8 cellular contexts compared by ENCODE assay signal in the genomic region with DNA sequence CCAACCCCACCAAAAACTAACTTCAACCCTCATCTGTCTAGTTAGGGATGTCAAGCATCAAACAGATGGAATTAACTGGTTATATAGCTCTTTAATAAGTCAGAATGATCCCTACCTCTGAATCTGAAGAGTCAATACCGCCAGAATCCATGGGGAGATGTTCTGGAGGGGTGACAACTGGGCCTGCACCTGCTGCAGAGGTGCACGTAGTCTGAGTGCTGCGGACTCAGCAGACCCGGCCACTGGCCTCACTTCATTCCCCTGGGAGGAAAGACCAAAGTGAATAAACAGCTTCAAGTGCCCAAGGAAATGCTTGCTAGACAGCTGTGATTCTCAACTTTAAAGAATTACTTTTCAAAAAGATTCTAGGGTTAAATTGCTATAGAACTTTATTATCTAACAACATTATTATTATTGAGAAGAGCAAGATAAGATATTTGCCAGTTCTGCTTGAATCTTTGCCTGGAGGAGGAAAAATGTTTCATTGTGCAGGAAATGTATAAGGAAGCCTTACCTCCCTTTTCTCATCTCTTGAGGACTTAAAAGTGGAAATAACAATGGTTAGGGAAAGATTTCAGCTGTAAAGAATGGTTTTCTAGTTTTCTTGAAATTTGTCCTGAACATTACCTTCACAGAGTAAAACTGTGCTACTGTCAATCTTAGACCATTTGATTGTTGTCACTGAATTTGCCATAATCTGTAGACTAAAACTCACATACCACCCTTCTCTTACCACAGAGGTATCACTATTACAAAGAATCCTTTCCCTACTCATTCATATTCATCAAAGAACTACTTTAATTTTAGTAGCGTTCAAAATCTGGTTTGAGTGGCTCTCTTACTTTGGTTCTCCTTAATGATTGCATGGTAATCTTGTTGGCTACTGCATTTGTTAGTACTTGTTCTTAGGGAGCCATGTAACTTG. TPM values are rescaled to one million over a fixed set of nuclear protein-coding genes. Genes with fewer than 3 reads are reported as not detected.
DNase-seq lines count a peak whose midpoint lies in the region; ATAC-seq and TF ChIP-seq lines count a peak whose summit lies in the region.
"Had no signal": no experiment of that assay in that cellular context is flagged by ENCODE, and none has a peak within 500 bp of the region (broad histone marks: within the 10 kb centered on the region; RNA-seq: fewer than 3 reads in every experiment).

No MANE protein-coding gene starts in this region.

- H3K4me1 ChIP-seq in DOHH2 (ENCODE audit: control insufficient read depth, low read length) (peaks cover 75% of the 10 kb centered on the region), trophoblast cell (ENCODE audit: control insufficient read depth in 1 of 2, insufficient read depth in 2 of 2, low read length in 2 of 2) (no peaks in the 10 kb centered on the region), ovary (ENCODE audit: insufficient read depth) (no peaks in the 10 kb centered on the region)
- H3K4me1 ChIP-seq: SJSA1 had no signal

- H4K8ac ChIP-seq in trophoblast cell (ENCODE audit: low read depth, low read length), result no peak overlapping the region

- H3K4me2 ChIP-seq in DOHH2 (ENCODE audit: low read length) (peak overlapping the region; percentile 18), trophoblast cell (ENCODE audit: low read length) (no peak overlapping the region)

- H4K12ac ChIP-seq in trophoblast cell (ENCODE audit: low read depth, low read length), result no peak overlapping the region

- H3K36me3 ChIP-seq in DOHH2 (ENCODE audit: control insufficient read depth, low read length) (peaks cover 65% of the 10 kb centered on the region), trophoblast cell (ENCODE audit: control insufficient read depth in 1 of 2, insufficient read depth in 2 of 2, low read length in 2 of 2) (peaks cover 20 to 25% of the 10 kb centered on the region in 2 experiments), ovary (no peaks in the 10 kb centered on the region)

- TF ChIP-seq POLR2A in NB4 (IDR thresholded peaks at IDR 0.05; ENCODE audit: extremely low read depth, insufficient read length), result no peak
- TF ChIP-seq POLR2A in ovary (IDR thresholded peaks at IDR 0.05), result no peak

- H4K91ac ChIP-seq in trophoblast cell (ENCODE audit: low read depth, low read length), result no peak overlapping the region

- H2AK5ac ChIP-seq in trophoblast cell (ENCODE audit: low read length), result no peak overlapping the region

- H4K20me1 ChIP-seq in DOHH2 (ENCODE audit: control insufficient read depth, insufficient read depth, low read depth, low read length), result 0 out of 2 replicates have a peak, but pooled peaks cover 11% of the 10 kb centered on the region

- H3K27ac ChIP-seq in DOHH2 (ENCODE audit: low read depth, low read length) (no peak overlapping the region), coronary artery (peak overlapping the region in 1 of 2 donors; percentile 44), trophoblast cell (ENCODE audit: low read depth, low read length) (no peak overlapping the region), ovary (no peak overlapping the region)
- H3K27ac ChIP-seq: SJSA1 had no signal

- TF ChIP-seq EP300 in ovary (IDR thresholded peaks at IDR 0.05), result no peak

- no peak overlapping the region for H2BK5ac ChIP-seq in trophoblast cell (ENCODE audit: low read depth, low read length, poor library complexity)

- H3K4me3 ChIP-seq in DOHH2 (ENCODE audit: low read length) (no peak overlapping the region), NB4 (ENCODE audit: low read depth, low read length) (peak overlapping the region; percentile 100), coronary artery (peak overlapping the region; percentile 31), trophoblast cell (ENCODE audit: low read depth, low read length) (no peak overlapping the region), ovary (no peak overlapping the region)
- H3K4me3 ChIP-seq: SJSA1 had no signal

- intact Hi-C loops in ovary (cut with DNase I), result no loop called here

- peaks cover 78% of the 10 kb centered on the region for H3K79me2 ChIP-seq in DOHH2 (ENCODE audit: control insufficient read depth, low read length)
- H3K79me2 ChIP-seq in trophoblast cell (ENCODE audit: control insufficient read depth, insufficient read depth, low read length, poor library complexity), result peaks cover 11% of the 10 kb centered on the region

- no peak for DNase-seq in NB4 (ENCODE audit: low read depth)
- no peak for DNase-seq in coronary artery (ENCODE audit: low spot score)
- DNase-seq in trophoblast cell, result no peak
- no peak for DNase-seq in ovary

- no peak overlapping the region for H2BK12ac ChIP-seq in trophoblast cell (ENCODE audit: low read length)

- peaks cover 36% of the 10 kb centered on the region for H3F3A ChIP-seq in DOHH2 (ENCODE audit: control insufficient read depth, insufficient read depth)

- H3K9me2 ChIP-seq in DOHH2 (replicated peaks; ENCODE audit: control insufficient read depth, low read length), result no peaks in the 10 kb centered on the region

- no peak overlapping the region for H3K23ac ChIP-seq in trophoblast cell (ENCODE audit: low read length)

- TF ChIP-seq CTCF in DOHH2 (IDR thresholded peaks at IDR 0.05; ENCODE audit: low read depth, low read length, poor library complexity, severe bottlenecking) (no peak), NB4 (IDR thresholded peaks at IDR 0.05; ENCODE audit: low read depth, low read length) (no peak), coronary artery (IDR thresholded peaks at IDR 0.05) (no peak), ovary (IDR thresholded peaks at IDR 0.05) (no peak)

- H3K9ac ChIP-seq in trophoblast cell (ENCODE audit: low read length), result peak overlapping the region; percentile 70

- H3K9me3 ChIP-seq in DOHH2 (ENCODE audit: control insufficient read depth, insufficient read depth, low read length), result no peaks in the 10 kb centered on the region
- no peaks in the 10 kb centered on the region for H3K9me3 ChIP-seq in trophoblast cell (ENCODE audit: insufficient read depth, low read depth, low read length)
- no peaks in the 10 kb centered on the region for H3K9me3 ChIP-seq in ovary
- H3K9me3 ChIP-seq: SJSA1 had no signal

- no peak overlapping the region for H2BK120ac ChIP-seq in trophoblast cell (ENCODE audit: insufficient read depth, low read length, poor library complexity)

- ATAC-seq in HG03354 (IDR thresholded peaks at IDR 0.05; ENCODE audit: poor library complexity, severe bottlenecking, unreplicated experiment) (no peak), GM19467 (IDR thresholded peaks at IDR 0.05; ENCODE audit: unreplicated experiment) (no peak)

- no peak overlapping the region for H2AFZ ChIP-seq in trophoblast cell (ENCODE audit: insufficient read depth, low read length, poor library complexity)

- peaks cover 14% of the 10 kb centered on the region for H3K79me1 ChIP-seq in trophoblast cell (ENCODE audit: low read length)

- no peak overlapping the region for H3K4ac ChIP-seq in trophoblast cell (ENCODE audit: low read depth, low read length)

- H3K27me3 ChIP-seq in DOHH2 (ENCODE audit: control insufficient read depth, low read length) (no peaks in the 10 kb centered on the region), trophoblast cell (ENCODE audit: insufficient read depth, low read length) (no peaks in the 10 kb centered on the region), ovary (no peaks in the 10 kb centered on the region)
- H3K27me3 ChIP-seq: SJSA1 had no signal

- no peak overlapping the region for H3K18ac ChIP-seq in trophoblast cell (ENCODE audit: low read length)

- WGBS in trophoblast cell (ENCODE audit: extremely low coverage, insufficient coverage, insufficient read length), result no CpG with 5 or more reads among the region's 5 CpGs
- 83 to 88% (median 86%) methylated on average over 5 of the region's 5 CpGs for whole genome bisulfite sequencing in ovary, 3 donors

- no peak overlapping the region for H3K14ac ChIP-seq in trophoblast cell (ENCODE audit: low read length)

RNA-seq across cellular contexts. Expression of gene XBP1, which starts 4.2 kb away (rescaled TPM):
- 333 and 362 TPM in 2 replicates for polyA plus RNA-seq in trophoblast cell (2013)
- 100 to 1,000 TPM; 115 to 229 (median 138) TPM for total RNA-seq in ovary
- polyA plus RNA-seq in ovary, result 100 to 1,000 TPM in 1 of 2 donors, 10 to 100 TPM in 1; 53.1 to 154 TPM

RNA-seq across cellular contexts. Expression of gene CCDC117, which starts 23.7 kb away (rescaled TPM):
- polyA plus RNA-seq in trophoblast cell (2013), result 23.3 and 24.3 TPM in 2 replicates
- total RNA-seq in ovary, result 10 to 100 TPM; 14.9 to 24.7 (median 22.8) TPM
- polyA plus RNA-seq in ovary, result 10 to 100 TPM; 11.7 to 34.2 TPM

RNA-seq across cellular contexts. Expression of gene HSCB, which starts 54.4 kb away (rescaled TPM):
- polyA plus RNA-seq in trophoblast cell (2013), result 10.5 and 11.7 TPM in 2 replicates
- 10 to 100 TPM; 14.9 to 70.6 (median 17.0) TPM for total RNA-seq in ovary
- 10 to 100 TPM; 25.7 to 27.9 TPM for polyA plus RNA-seq in ovary

RNA-seq across cellular contexts. Expression of gene CHEK2, which starts 54.6 kb away (rescaled TPM):
- polyA plus RNA-seq in trophoblast cell (2013), result 15.9 and 16.0 TPM in 2 replicates
- total RNA-seq in ovary, result 10 to 100 TPM in 4 of 7 donors, 1 to 10 TPM in 3; 4.1 to 18.2 (median 10.1) TPM
- polyA plus RNA-seq in ovary, result 10 to 100 TPM; 10.2 to 10.5 TPM

Comparison
In these comparisons a context has a peak if more than half of its experiments do, and no peak if none do; other contexts are left out.
1. H3K4me3 ChIP-seq: peak in NB4 (single experiment) and coronary artery (single experiment); none in DOHH2 (single experiment), trophoblast cell (single experiment) and ovary (single experiment).